ENCODE assay signal across 1 cellular context in genomic region chr2:28751956-28752607, GRCh38.
TF ChIP-seq lines count a peak whose summit lies in the region.

No MANE protein-coding gene starts in this region.

TF ChIP-seq in GM12878, 131 proteins besides CTCF, POLR2A, EP300 and RAD21 (continued from another document):
- TF ChIP-seq IRF3 (IDR thresholded peaks at IDR 0.05) = no peak
- TF ChIP-seq MTA2 (IDR thresholded peaks at IDR 0.05; ENCODE audit: low read depth) = no peak
- TF ChIP-seq HDGF (IDR thresholded peaks at IDR 0.05) = 0 out of 2 replicates have a peak, but pooled peaks have one; percentile 26
- TF ChIP-seq GATAD2B (conservative IDR thresholded peaks at IDR 0.05; ENCODE audit: low read depth) = peak; percentile 55; the same call in 1 of the 2 replicates
- no peak for TF ChIP-seq NRF1 (conservative IDR thresholded peaks at IDR 0.05; ENCODE audit: low read depth, low read length)
- TF ChIP-seq MYB (IDR thresholded peaks at IDR 0.05; ENCODE audit: borderline replicate concordance, low read depth, low read length) = no peak
- TF ChIP-seq MEF2B (IDR thresholded peaks at IDR 0.05; ENCODE audit: partially characterized antibody, poor library complexity, severe bottlenecking) = no peak
- peak; percentile 24; the same call in 1 of the 2 replicates for TF ChIP-seq RB1 (IDR thresholded peaks at IDR 0.05; ENCODE audit: borderline replicate concordance)
- 0 out of 2 replicates have a peak, but pooled peaks have one; percentile 16 for TF ChIP-seq BACH1 (IDR thresholded peaks at IDR 0.05; ENCODE audit: borderline replicate concordance)
- TF ChIP-seq ZBTB33 (IDR thresholded peaks at IDR 0.05) = no peak
- peak; percentile 61 for TF ChIP-seq LARP7 (IDR thresholded peaks at IDR 0.05)
- TF ChIP-seq IRF5 (IDR thresholded peaks at IDR 0.05; ENCODE audit: borderline replicate concordance) = no peak
- no peak for TF ChIP-seq SUZ12 (IDR thresholded peaks at IDR 0.05; ENCODE audit: unreplicated experiment)
- TF ChIP-seq IKZF2 (IDR thresholded peaks at IDR 0.05) = no peak
- TF ChIP-seq SKIL (IDR thresholded peaks at IDR 0.05; ENCODE audit: low read depth, poor library complexity, severe bottlenecking) = no peak
- peak; percentile 96 for TF ChIP-seq YY1 (IDR thresholded peaks at IDR 0.05; ENCODE audit: low read depth, low read length)
- no peak for TF ChIP-seq MEF2A (IDR thresholded peaks at IDR 0.05; ENCODE audit: insufficient read depth, low read depth, low read length)
- TF ChIP-seq E4F1 (IDR thresholded peaks at IDR 0.05; ENCODE audit: borderline replicate concordance, partially characterized antibody) = no peak
- no peak for TF ChIP-seq CREB1 (IDR thresholded peaks at IDR 0.05; ENCODE audit: low read depth)
- no peak for TF ChIP-seq ZNF592 (IDR thresholded peaks at IDR 0.05)
- TF ChIP-seq ZNF207 (IDR thresholded peaks at IDR 0.05; ENCODE audit: borderline replicate concordance) = no peak
- TF ChIP-seq EZH2 (IDR thresholded peaks at IDR 0.05; ENCODE audit: borderline replicate concordance, control insufficient read depth, low read depth, low read length) = no peak
- no peak for TF ChIP-seq RCOR1 (conservative IDR thresholded peaks at IDR 0.05; ENCODE audit: low read depth, low read length)
- no peak for TF ChIP-seq TCF7 (IDR thresholded peaks at IDR 0.05; ENCODE audit: borderline replicate concordance)
- no peak for TF ChIP-seq ZBED1 (IDR thresholded peaks at IDR 0.05; ENCODE audit: borderline replicate concordance)
- TF ChIP-seq EGR1 (IDR thresholded peaks at IDR 0.05; ENCODE audit: borderline replicate concordance in 1 of 2, low read depth in 2 of 2, low read length in 2 of 2) = peak in 1 of 2 experiments; percentile 23; a peak in 1 of 3 replicates
- TF ChIP-seq CUX1 (IDR thresholded peaks at IDR 0.05; ENCODE audit: insufficient replicate concordance, low read depth, low read length) = no peak
TF ChIP-seq in GM12878: peak in this region for 12.
